24 cellular contexts compared by ENCODE assay signal in the genomic region with DNA sequence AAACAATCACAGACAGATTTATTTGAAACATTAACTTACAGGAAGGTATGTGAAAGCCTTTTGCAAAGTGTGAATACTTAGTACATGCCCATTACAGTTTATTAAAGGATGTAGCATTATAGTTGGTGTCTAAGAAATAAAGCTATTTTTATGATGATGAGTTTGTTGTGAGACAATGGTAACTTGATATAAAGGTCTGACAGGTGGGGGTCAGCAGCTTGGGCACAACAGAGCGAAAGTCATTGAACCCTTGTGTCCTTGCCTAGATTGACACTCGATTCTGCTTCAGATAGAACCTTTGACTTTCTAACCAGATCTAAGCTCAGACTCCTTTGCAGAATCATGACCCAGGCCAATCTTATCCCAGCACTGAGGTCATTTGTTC.
"Had no signal": no experiment of that assay in that cellular context is flagged by ENCODE, and none has a peak within 500 bp of the region (broad histone marks: within the 10 kb centered on the region; RNA-seq: fewer than 3 reads in every experiment).

No MANE protein-coding gene starts in this region.

- H3K4me3 ChIP-seq: K562, Peyer's patch, SJSA1 had no signal

- H3K9me3 Mint-ChIP-seq: activated CD4-positive, alpha-beta memory T cell treated with anti-CD3 and anti-CD28 coated beads for 36 hours; activated naive CD8-positive, alpha-beta T cell treated with anti-CD3 and anti-CD28 coated beads for 36 hours had no signal

- H3K4me1 Mint-ChIP-seq: activated CD4-positive, alpha-beta T cell treated with anti-CD3 and anti-CD28 coated beads, Interleukin-2, amount 10 ng/mL, durations not matched to agents 7 days and 5 days; activated naive CD4-positive, alpha-beta T cell treated with anti-CD3 and anti-CD28 coated beads, Interleukin-2, amount 10 ng/mL, durations not matched to agents 7 days and 5 days; activated naive CD8-positive, alpha-beta T cell treated with anti-CD3 and anti-CD28 coated beads for 36 hours; activated T-helper 17 cell treated with anti-CD3 and anti-CD28 coated beads, Interleukin-2, amount 50 U/mL, for 72 hours had no signal

- ATAC-seq: activated T-helper 17 cell treated with anti-CD3 and anti-CD28 coated beads, Interleukin-2, amount 50 U/mL, for 72 hours had no signal

- H3K27ac Mint-ChIP-seq: activated CD4-positive, alpha-beta memory T cell treated with anti-CD3 and anti-CD28 coated beads for 36 hours; activated CD4-positive, alpha-beta T cell treated with anti-CD3 and anti-CD28 coated beads, Interleukin-2, amount 10 ng/mL, durations not matched to agents 7 days and 5 days; activated naive CD4-positive, alpha-beta T cell treated with anti-CD3 and anti-CD28 coated beads, Interleukin-2, amount 10 ng/mL, durations not matched to agents 7 days and 5 days; activated naive CD8-positive, alpha-beta T cell treated with anti-CD3 and anti-CD28 coated beads for 36 hours; activated T-helper 17 cell treated with anti-CD3 and anti-CD28 coated beads, Interleukin-2, amount 50 U/mL, for 72 hours had no signal

- H3K27me3 ChIP-seq: breast epithelium, Peyer's patch, SJSA1 had no signal

- H3K27ac ChIP-seq: Peyer's patch, RWPE1, SJSA1, VCaP had no signal

- H3K27me3 Mint-ChIP-seq: activated CD4-positive, alpha-beta memory T cell treated with anti-CD3 and anti-CD28 coated beads for 36 hours; activated CD4-positive, alpha-beta T cell treated with anti-CD3 and anti-CD28 coated beads, Interleukin-2, amount 10 ng/mL, durations not matched to agents 7 days and 5 days; activated naive CD4-positive, alpha-beta T cell treated with anti-CD3 and anti-CD28 coated beads, Interleukin-2, amount 10 ng/mL, durations not matched to agents 7 days and 5 days had no signal

- H3K4me1 ChIP-seq: breast epithelium, Peyer's patch, SJSA1 had no signal

- DNase-seq: activated CD4-positive, alpha-beta memory T cell treated with anti-CD3 and anti-CD28 coated beads for 36 hours; activated CD4-positive, alpha-beta T cell treated with anti-CD3 and anti-CD28 coated beads, Interleukin-2, amount 10 ng/mL, durations not matched to agents 7 days and 5 days; activated CD4-positive, CD25-positive, alpha-beta regulatory T cell; activated gamma-delta T cell treated with Interleukin-2 at 50 U/mL for 16 hours; activated naive CD4-positive, alpha-beta T cell treated with anti-CD3 and anti-CD28 coated beads, Interleukin-2, amount 10 ng/mL, durations not matched to agents 7 days and 5 days; activated naive CD8-positive, alpha-beta T cell treated with anti-CD3 and anti-CD28 coated beads for 36 hours; activated T-cell treated with anti-CD3 and anti-CD28 coated beads for 4 hours; activated T-cell treated with anti-CD3 and anti-CD28 coated beads, Interleukin-2, amount 50 U/mL, for 48 hours; Karpas-422; MM.1S; NCI-H1105; NCI-H1436; NCI-H510A; NCI-H69; NK-92 treated with Interleukin-12 subunit alpha and Interleukin-12 subunit beta, amount 100 ng/mL, for 24 hours; OCI-M1; Peyer's patch; T-helper 1 cell had no signal

- H3K36me3 ChIP-seq: breast epithelium, Peyer's patch, SJSA1 had no signal

- H3K4me3 Mint-ChIP-seq: activated CD4-positive, alpha-beta memory T cell treated with anti-CD3 and anti-CD28 coated beads for 36 hours; activated CD4-positive, alpha-beta T cell treated with anti-CD3 and anti-CD28 coated beads, Interleukin-2, amount 10 ng/mL, durations not matched to agents 7 days and 5 days; activated naive CD4-positive, alpha-beta T cell treated with anti-CD3 and anti-CD28 coated beads, Interleukin-2, amount 10 ng/mL, durations not matched to agents 7 days and 5 days; activated naive CD8-positive, alpha-beta T cell treated with anti-CD3 and anti-CD28 coated beads for 36 hours; activated T-helper 17 cell treated with anti-CD3 and anti-CD28 coated beads, Interleukin-2, amount 50 U/mL, for 72 hours had no signal

- H3K36me3 Mint-ChIP-seq: activated CD4-positive, alpha-beta memory T cell treated with anti-CD3 and anti-CD28 coated beads for 36 hours; activated naive CD4-positive, alpha-beta T cell treated with anti-CD3 and anti-CD28 coated beads, Interleukin-2, amount 10 ng/mL, durations not matched to agents 7 days and 5 days; activated naive CD8-positive, alpha-beta T cell treated with anti-CD3 and anti-CD28 coated beads for 36 hours had no signal
